ENCODE assay signal across 1 cellular context in the genomic region with DNA sequence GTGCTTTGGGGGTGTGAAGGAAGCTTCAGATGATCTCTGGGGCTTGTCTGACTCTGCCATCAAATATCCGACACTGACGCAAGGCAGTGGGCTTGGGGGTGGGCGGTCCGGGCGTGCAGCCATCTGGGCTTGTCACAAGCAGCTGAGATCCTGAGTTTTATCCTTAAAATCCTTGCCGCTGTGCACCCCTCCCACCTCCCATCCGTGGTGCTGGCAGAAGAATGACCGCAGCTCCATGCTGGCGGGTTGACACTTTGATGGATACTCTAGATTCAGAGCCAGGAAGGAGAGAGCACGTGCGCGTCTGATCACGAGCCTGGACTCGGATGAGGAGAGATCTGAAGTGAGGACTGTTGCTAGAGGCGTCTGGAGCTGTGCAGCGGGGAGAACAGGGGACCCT.
TF ChIP-seq lines count a peak whose summit lies in the region.

No MANE protein-coding gene starts in this region.

TF ChIP-seq in K562, 482 proteins besides CTCF, POLR2A, EP300 and RAD21 (continued from another document):
- TF ChIP-seq ERF (CRISPR knock-in tag; IDR thresholded peaks at IDR 0.05) (no peak), ZNF316 (IDR thresholded peaks at IDR 0.05) (no peak), TEAD2 (tag; IDR thresholded peaks at IDR 0.05) (no peak), TEAD1 (CRISPR knock-in tag; IDR thresholded peaks at IDR 0.05) (no peak)
